8 cellular contexts compared by ENCODE assay signal in genomic region chrX:74614193-74614909, GRCh38. TPM values are rescaled to one million over a fixed set of nuclear protein-coding genes. Genes with fewer than 3 reads are reported as not detected.
DNase-seq lines count a peak whose midpoint lies in the region; ATAC-seq, FAIRE-seq and TF ChIP-seq lines count a peak whose summit lies in the region.

A gene with protein sequence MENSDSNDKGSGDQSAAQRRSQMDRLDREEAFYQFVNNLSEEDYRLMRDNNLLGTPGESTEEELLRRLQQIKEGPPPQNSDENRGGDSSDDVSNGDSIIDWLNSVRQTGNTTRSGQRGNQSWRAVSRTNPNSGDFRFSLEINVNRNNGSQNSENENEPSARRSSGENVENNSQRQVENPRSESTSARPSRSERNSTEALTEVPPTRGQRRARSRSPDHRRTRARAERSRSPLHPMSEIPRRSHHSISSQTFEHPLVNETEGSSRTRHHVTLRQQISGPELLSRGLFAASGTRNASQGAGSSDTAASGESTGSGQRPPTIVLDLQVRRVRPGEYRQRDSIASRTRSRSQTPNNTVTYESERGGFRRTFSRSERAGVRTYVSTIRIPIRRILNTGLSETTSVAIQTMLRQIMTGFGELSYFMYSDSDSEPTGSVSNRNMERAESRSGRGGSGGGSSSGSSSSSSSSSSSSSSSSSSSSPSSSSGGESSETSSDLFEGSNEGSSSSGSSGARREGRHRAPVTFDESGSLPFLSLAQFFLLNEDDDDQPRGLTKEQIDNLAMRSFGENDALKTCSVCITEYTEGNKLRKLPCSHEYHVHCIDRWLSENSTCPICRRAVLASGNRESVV (minus strand): TSS chrX:74614624. CDS start chrX:74595977, 18,647 bp downstream.

- FAIRE-seq in D721Med (lab: Jason Lieb, UNC) (peak; percentile 88), endothelial cell of umbilical vein (lab: Jason Lieb, UNC) (peak; percentile 99)

- dilution Hi-C loops in endothelial cell of umbilical vein (cut with MboI; ENCODE audit: extremely low pct_ligation_motif_present, low sequenced_read_pairs) = no loop called here

- DNase-seq in D721Med (ENCODE audit: insufficient read length, low spot score) (peak; percentile 47), HuH-7.5 (ENCODE audit: low spot score) (peak; percentile 75), OCI-LY7 (ENCODE audit: low spot score) (peak; percentile 91), activated T-cell treated with anti-CD3 and anti-CD28 coated beads for 1 hour (ENCODE audit: low read depth) (peak; percentile 78), endothelial cell of umbilical vein (ENCODE audit: low read depth, low spot score) (peak; percentile 96), midbrain (lab: John Stamatoyannopoulos, UW) (peak; percentile 92)
- peak; percentile 72 to 81 for DNase-seq in stimulated activated CD8-positive, alpha-beta memory T cell treated with anti-CD3 and anti-CD28 coated beads, Interleukin-2, amount 100 ng/mL, for 1 hour (ENCODE audit: low read depth in 2 of 2)

- peak within 1 kb of the TSS; percentile 72 for H3K4me2 ChIP-seq in OCI-LY7 (ENCODE audit: low read length)
- peak within 1 kb of the TSS; percentile 95 for H3K4me2 ChIP-seq in endothelial cell of umbilical vein (ENCODE audit: insufficient read depth, low read length)

- BruUV-seq in OCI-LY7 (replicated peaks; lab: Mats Ljungman, UMichigan) (no TSS peak), endothelial cell of umbilical vein (replicated peaks; lab: Mats Ljungman, UMichigan) (no TSS peak)

- H3K27me3 ChIP-seq in endothelial cell of umbilical vein (ENCODE audit: control insufficient read depth in 2 of 2, insufficient read depth in 2 of 2, low read length in 2 of 2) = no peaks in the 10 kb centered on the region

- H4K20me1 ChIP-seq in OCI-LY7 (ENCODE audit: insufficient read depth, low read length) (no peaks in the 10 kb centered on the region; the same call in 1 of the 2 replicates), endothelial cell of umbilical vein (replicated peaks; ENCODE audit: control insufficient read depth, extremely low read depth, insufficient read depth, low read length) (no peaks in the 10 kb centered on the region)

- intact Hi-C loops in OCI-LY7 (cut with micrococcal nuclease; ENCODE audit: unreplicated experiment) = loop anchor here (5.0 kb wide), 1 partner anchor 322 kb away; no protein-coding TSS in a partner anchor
- intact Hi-C loops in endothelial cell of umbilical vein (cut with micrococcal nuclease) = loop anchor here (1.0 to 10.0 kb wide), 3 partner anchors 322 to 990 kb away; partner anchors contain the start of gene ABCB7

- H3K27ac ChIP-seq in OCI-LY7 (ENCODE audit: low read depth, low read length, poor library complexity, severe bottlenecking) (peak within 1 kb of the TSS; percentile 93), endothelial cell of umbilical vein (ENCODE audit: insufficient read depth, low read depth, low read length) (peak within 1 kb of the TSS; percentile 99)

- H3K4me1 ChIP-seq in OCI-LY7 (ENCODE audit: insufficient read depth, low read length, poor library complexity, severe bottlenecking) = peaks cover 18% of the 10 kb centered on the region
- H3K4me1 ChIP-seq in endothelial cell of umbilical vein (ENCODE audit: control insufficient read depth, extremely low read depth, insufficient read depth, low read length) = peaks cover 15% of the 10 kb centered on the region

- CTCF ChIA-PET in OCI-LY7 (lab: Charles Lee; ENCODE audit: unreplicated experiment) = no interaction called here
- CTCF ChIA-PET in endothelial cell of umbilical vein (lab: Charles Lee) = no interaction called here

- no peaks in the 10 kb centered on the region for H3K9me2 ChIP-seq in OCI-LY7 (ENCODE audit: insufficient read depth, low read length)

- no peaks in the 10 kb centered on the region for H3K9me1 ChIP-seq in endothelial cell of umbilical vein (replicated peaks; ENCODE audit: control insufficient read depth, extremely low read depth, insufficient read depth, low read length)

- H3K79me2 ChIP-seq in OCI-LY7 (ENCODE audit: insufficient read depth, low read depth, low read length) (peaks cover 52% of the 10 kb centered on the region), endothelial cell of umbilical vein (ENCODE audit: control insufficient read depth, insufficient read depth, low read length) (peaks cover 49% of the 10 kb centered on the region)

- POLR2A ChIA-PET in OCI-LY7 (lab: Charles Lee) = interaction anchor here (0.6 kb wide), 1 partner anchor 40 kb away, joined by 4 read pairs; no protein-coding TSS in a partner anchor
- POLR2A ChIA-PET in endothelial cell of umbilical vein (lab: Charles Lee) = interaction anchor here (0.6 to 1.6 kb wide), 3 partner anchors 9 to 539 kb away, joined by 3 read pairs; no protein-coding TSS in a partner anchor

- peak; percentile 91 for ATAC-seq in GM21526 (IDR thresholded peaks at IDR 0.05; ENCODE audit: low FRiP score, unreplicated experiment)

- H3K4me3 ChIP-seq in OCI-LY7 (ENCODE audit: low read depth, low read length, poor library complexity, severe bottlenecking) (peak within 1 kb of the TSS; percentile 89), endothelial cell of umbilical vein (replicated peaks in 1 of 3; ENCODE audit: insufficient read depth in 1 of 3, low read depth in 1 of 3, low read length in 3 of 3) (peak within 1 kb of the TSS; percentile 73 to 99 (median 87))

- TF ChIP-seq CTCF in D721Med (IDR thresholded peaks at IDR 0.05; ENCODE audit: insufficient read depth, missing control alignments) (no peak), OCI-LY7 (conservative IDR thresholded peaks at IDR 0.05; ENCODE audit: low read length) (no peak), endothelial cell of umbilical vein (IDR thresholded peaks at IDR 0.05; ENCODE audit: extremely low read depth in 1 of 2, insufficient read depth in 1 of 2, low read depth in 1 of 2, low read length in 2 of 2) (no peak)

- no peaks in the 10 kb centered on the region for H3K9me3 ChIP-seq in OCI-LY7 (ENCODE audit: low read length)
- no peaks in the 10 kb centered on the region for H3K9me3 ChIP-seq in endothelial cell of umbilical vein (replicated peaks; ENCODE audit: control insufficient read depth, insufficient read depth, low read length)

- peak; percentile 54 for TF ChIP-seq POLR2A in endothelial cell of umbilical vein (IDR thresholded peaks at IDR 0.05; ENCODE audit: low read depth, low read length)

- peak within 1 kb of the TSS; percentile 99 for H3K9ac ChIP-seq in endothelial cell of umbilical vein (replicated peaks; ENCODE audit: extremely low read depth, insufficient read depth, low read length)

- H3K36me3 ChIP-seq in OCI-LY7 (ENCODE audit: insufficient read depth, low read length) (peaks cover 27% of the 10 kb centered on the region), endothelial cell of umbilical vein (ENCODE audit: control insufficient read depth in 2 of 2, extremely low read depth in 1 of 2, insufficient read depth in 2 of 2, low read length in 2 of 2) (no peaks in the 10 kb centered on the region)

- H2AFZ ChIP-seq in OCI-LY7 (ENCODE audit: low read length) = peak within 1 kb of the TSS; percentile 63; the same call in 1 of the 2 replicates
- peak within 1 kb of the TSS; percentile 79 for H2AFZ ChIP-seq in endothelial cell of umbilical vein (ENCODE audit: low read depth, low read length)

TF ChIP-seq in endothelial cell of umbilical vein, 7 proteins besides CTCF, POLR2A, EP300 and RAD21:
- TF ChIP-seq MAX (IDR thresholded peaks at IDR 0.05; ENCODE audit: insufficient read depth, insufficient read length) (peak; percentile 43), POLR2AphosphoS5 (IDR thresholded peaks at IDR 0.05; ENCODE audit: insufficient read depth, low read depth, low read length) (peak; percentile 39), JUN (IDR thresholded peaks at IDR 0.05; ENCODE audit: borderline replicate concordance, insufficient read depth, insufficient read length, low read depth) (no peak)

RNA-seq across cellular contexts. Expression of the gene that starts here (rescaled TPM):
- total RNA-seq in OCI-LY7 (2014; rRNA removed; shearing (Covaris generic)) = 22.7 and 23.4 TPM in 2 replicates
- 30.8 and 31.7 TPM in 2 replicates for total RNA-seq in OCI-LY7 (2022)
- total RNA-seq in endothelial cell of umbilical vein = 40.1 and 41.7 TPM in 2 replicates
- 6.2 and 8.2 TPM in 2 replicates for polyA plus RNA-seq in endothelial cell of umbilical vein
- polyA plus RNA-seq in endothelial cell of umbilical vein (2011; cell fraction: cytosol; rRNA removed) = 9.7 and 10.1 TPM in 2 replicates
- polyA plus RNA-seq in endothelial cell of umbilical vein (2011; cell fraction: nucleus; rRNA removed) = 18.3 and 21.9 TPM in 2 replicates
- 19.7 and 25.0 TPM in 2 replicates for polyA plus RNA-seq in endothelial cell of umbilical vein (2012)
- 36.9 and 38.7 TPM in 2 replicates for polyA minus RNA-seq in endothelial cell of umbilical vein
- 61.1 TPM for polyA minus RNA-seq in endothelial cell of umbilical vein (2011; cell fraction: cytosol; rRNA and poly(A)+ RNA removed)
- 44.9 and 56.9 TPM in 2 replicates for polyA minus RNA-seq in endothelial cell of umbilical vein (2011; cell fraction: nucleus; rRNA and poly(A)+ RNA removed)

Comparison
In these comparisons a context has a peak if more than half of its experiments do, and no peak if none do; other contexts are left out.
1. Peak in every context shown above with its lines: DNase-seq, ATAC-seq, H3K4me3 ChIP-seq and H3K27ac ChIP-seq.